In the genomic region with DNA sequence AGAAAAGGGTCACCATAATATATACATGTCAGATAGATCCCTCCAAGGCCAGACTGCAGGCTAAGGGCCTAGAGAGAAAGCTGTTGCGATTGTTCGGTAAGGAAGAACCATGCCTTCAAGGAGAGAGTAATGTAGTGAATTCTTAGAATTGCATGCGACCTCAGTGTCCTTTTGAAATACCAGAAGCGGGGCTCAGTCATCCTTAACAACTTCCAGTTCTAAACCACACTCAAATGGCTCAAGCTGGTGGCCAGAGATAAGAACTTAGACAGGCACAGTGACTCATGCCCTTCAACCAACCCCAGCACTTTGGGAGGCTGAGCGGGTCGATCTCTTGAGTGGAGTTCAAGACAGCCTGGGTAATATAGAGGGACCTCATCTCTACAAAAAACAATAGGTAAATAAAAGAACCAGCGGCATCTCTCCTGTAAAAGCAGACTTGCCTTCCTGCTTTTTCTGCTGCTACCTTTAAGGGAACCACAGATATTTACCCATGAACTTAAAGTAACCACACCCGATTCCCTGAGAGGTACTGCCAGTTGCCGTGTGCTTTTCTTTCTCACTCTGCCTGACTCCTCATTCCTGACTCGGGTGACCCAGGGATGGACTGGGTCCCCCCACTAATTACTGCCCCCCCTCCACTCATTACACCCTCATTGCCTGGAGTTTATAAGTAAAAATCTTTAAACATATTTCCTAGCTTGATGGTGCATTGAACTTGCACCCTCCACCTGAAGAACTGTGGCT, we compare ENCODE assay signal across 1 cellular context.
TF ChIP-seq lines count a peak whose summit lies in the region.

No MANE protein-coding gene starts in this region.

TF ChIP-seq in HepG2, 621 proteins besides CTCF, POLR2A, EP300 and RAD21:
- no peak for TF ChIP-seq ATF7-NPFF (CRISPR knock-in tag; IDR thresholded peaks at IDR 0.05; ENCODE audit: low read depth)
- no peak for TF ChIP-seq MBD4 (IDR thresholded peaks at IDR 0.05; ENCODE audit: borderline replicate concordance, low read length)
- no peak for TF ChIP-seq FOXC1 (CRISPR knock-in tag; IDR thresholded peaks at IDR 0.05; ENCODE audit: borderline replicate concordance)
- TF ChIP-seq, protein P1, sequence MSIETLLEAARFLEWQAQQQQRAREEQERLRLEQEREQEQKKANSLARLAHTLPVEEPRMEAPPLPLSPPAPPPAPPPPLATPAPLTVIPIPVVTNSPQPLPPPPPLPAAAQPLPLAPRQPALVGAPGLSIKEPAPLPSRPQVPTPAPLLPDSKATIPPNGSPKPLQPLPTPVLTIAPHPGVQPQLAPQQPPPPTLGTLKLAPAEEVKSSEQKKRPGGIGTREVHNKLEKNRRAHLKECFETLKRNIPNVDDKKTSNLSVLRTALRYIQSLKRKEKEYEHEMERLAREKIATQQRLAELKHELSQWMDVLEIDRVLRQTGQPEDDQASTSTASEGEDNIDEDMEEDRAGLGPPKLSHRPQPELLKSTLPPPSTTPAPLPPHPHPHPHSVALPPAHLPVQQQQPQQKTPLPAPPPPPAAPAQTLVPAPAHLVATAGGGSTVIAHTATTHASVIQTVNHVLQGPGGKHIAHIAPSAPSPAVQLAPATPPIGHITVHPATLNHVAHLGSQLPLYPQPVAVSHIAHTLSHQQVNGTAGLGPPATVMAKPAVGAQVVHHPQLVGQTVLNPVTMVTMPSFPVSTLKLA (IDR thresholded peaks at IDR 0.05) = no peak
- no peak for TF ChIP-seq FOXA3 (CRISPR knock-in tag; IDR thresholded peaks at IDR 0.05)
- TF ChIP-seq JUND (CRISPR knock-in tag; IDR thresholded peaks at IDR 0.05) = no peak
- TF ChIP-seq, protein P2, sequence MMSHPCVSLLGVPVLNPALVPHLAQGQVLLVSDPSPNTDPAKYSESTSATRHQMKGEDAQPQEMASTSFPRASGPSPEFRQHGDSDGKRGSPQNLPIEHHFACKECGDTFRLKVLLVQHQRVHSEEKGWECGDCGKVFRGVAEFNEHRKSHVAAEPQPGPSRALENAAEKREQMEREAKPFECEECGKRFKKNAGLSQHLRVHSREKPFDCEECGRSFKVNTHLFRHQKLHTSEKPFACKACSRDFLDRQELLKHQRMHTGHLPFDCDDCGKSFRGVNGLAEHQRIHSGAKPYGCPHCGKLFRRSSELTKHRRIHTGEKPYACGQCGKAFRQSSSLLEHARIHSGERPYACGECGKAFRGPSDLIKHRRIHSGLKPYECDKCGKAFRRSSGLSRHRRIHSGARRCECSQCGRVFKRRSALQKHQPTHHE (CRISPR knock-in tag; IDR thresholded peaks at IDR 0.05; ENCODE audit: borderline replicate concordance) = no peak
- no peak for TF ChIP-seq TBP (CRISPR knock-in tag; IDR thresholded peaks at IDR 0.05)
- TF ChIP-seq, protein P3, sequence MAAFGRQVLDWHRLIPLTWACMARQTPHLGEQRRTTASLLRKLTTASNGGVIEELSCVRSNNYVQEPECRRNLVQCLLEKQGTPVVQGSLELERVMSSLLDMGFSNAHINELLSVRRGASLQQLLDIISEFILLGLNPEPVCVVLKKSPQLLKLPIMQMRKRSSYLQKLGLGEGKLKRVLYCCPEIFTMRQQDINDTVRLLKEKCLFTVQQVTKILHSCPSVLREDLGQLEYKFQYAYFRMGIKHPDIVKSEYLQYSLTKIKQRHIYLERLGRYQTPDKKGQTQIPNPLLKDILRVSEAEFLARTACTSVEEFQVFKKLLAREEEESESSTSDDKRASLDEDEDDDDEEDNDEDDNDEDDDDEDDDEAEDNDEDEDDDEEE (CRISPR knock-in tag; IDR thresholded peaks at IDR 0.05) = no peak
- no peak for TF ChIP-seq ZNF33A (CRISPR knock-in tag; IDR thresholded peaks at IDR 0.05; ENCODE audit: borderline replicate concordance)
- TF ChIP-seq, protein P4, sequence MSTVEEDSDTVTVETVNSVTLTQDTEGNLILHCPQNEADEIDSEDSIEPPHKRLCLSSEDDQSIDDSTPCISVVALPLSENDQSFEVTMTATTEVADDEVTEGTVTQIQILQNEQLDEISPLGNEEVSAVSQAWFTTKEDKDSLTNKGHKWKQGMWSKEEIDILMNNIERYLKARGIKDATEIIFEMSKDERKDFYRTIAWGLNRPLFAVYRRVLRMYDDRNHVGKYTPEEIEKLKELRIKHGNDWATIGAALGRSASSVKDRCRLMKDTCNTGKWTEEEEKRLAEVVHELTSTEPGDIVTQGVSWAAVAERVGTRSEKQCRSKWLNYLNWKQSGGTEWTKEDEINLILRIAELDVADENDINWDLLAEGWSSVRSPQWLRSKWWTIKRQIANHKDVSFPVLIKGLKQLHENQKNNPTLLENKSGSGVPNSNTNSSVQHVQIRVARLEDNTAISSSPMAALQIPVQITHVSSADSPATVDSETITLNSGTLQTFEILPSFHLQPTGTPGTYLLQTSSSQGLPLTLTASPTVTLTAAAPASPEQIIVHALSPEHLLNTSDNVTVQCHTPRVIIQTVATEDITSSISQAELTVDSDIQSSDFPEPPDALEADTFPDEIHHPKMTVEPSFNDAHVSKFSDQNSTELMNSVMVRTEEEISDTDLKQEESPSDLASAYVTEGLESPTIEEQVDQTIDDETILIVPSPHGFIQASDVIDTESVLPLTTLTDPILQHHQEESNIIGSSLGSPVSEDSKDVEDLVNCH (CRISPR knock-in tag; IDR thresholded peaks at IDR 0.05) = no peak
- no peak for TF ChIP-seq ZNF629 (CRISPR knock-in tag; conservative IDR thresholded peaks at IDR 0.05)
- no peak for TF ChIP-seq ZZZ3 (CRISPR knock-in tag; IDR thresholded peaks at IDR 0.05; ENCODE audit: borderline replicate concordance)
- TF ChIP-seq ZNF33B (CRISPR knock-in tag; IDR thresholded peaks at IDR 0.05) = no peak
- TF ChIP-seq ZNF879 (CRISPR knock-in tag; IDR thresholded peaks at IDR 0.05) = no peak
- TF ChIP-seq, protein P5, sequence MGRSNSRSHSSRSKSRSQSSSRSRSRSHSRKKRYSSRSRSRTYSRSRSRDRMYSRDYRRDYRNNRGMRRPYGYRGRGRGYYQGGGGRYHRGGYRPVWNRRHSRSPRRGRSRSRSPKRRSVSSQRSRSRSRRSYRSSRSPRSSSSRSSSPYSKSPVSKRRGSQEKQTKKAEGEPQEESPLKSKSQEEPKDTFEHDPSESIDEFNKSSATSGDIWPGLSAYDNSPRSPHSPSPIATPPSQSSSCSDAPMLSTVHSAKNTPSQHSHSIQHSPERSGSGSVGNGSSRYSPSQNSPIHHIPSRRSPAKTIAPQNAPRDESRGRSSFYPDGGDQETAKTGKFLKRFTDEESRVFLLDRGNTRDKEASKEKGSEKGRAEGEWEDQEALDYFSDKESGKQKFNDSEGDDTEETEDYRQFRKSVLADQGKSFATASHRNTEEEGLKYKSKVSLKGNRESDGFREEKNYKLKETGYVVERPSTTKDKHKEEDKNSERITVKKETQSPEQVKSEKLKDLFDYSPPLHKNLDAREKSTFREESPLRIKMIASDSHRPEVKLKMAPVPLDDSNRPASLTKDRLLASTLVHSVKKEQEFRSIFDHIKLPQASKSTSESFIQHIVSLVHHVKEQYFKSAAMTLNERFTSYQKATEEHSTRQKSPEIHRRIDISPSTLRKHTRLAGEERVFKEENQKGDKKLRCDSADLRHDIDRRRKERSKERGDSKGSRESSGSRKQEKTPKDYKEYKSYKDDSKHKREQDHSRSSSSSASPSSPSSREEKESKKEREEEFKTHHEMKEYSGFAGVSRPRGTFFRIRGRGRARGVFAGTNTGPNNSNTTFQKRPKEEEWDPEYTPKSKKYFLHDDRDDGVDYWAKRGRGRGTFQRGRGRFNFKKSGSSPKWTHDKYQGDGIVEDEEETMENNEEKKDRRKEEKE (IDR thresholded peaks at IDR 0.05) = no peak
- TF ChIP-seq NCOA1 (CRISPR knock-in tag; IDR thresholded peaks at IDR 0.05) = no peak
